Comparison of ENCODE assay signal across 13 cellular contexts in the genomic region with DNA sequence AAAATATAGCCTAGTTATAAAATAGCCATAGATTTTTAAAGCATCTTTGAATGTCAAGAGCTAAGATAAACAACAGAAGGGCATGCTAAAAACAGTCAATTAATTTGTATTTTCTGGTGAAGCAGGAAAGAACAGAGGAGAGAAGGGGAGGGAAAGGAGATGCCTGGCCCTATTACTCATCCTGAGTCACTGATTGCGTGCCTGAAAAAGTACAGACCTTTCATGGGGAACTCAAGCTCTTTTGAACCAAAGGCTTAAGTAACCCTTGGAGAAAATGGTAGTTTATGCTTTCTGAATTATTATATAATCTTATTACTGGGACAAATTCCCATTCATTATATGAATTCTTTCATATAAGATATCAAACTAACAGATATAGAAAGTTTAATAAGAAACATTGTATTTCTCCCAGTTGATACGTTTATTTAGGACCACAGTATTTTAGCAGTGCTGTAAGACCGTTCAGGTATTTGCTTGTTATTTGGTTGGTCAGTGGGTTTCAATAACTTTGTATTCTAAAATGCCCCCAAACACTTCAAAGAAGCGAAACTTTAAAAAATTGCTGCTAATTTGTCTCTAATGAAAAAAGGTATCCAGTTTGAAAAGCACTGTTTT.
A peak's percentile ranks its signal among the peaks of the same experiment; 100 is the strongest.
DNase-seq lines count a peak whose midpoint lies in the region; ATAC-seq, FAIRE-seq and TF ChIP-seq lines count a peak whose summit lies in the region.
"Had no signal": no experiment of that assay in that cellular context is flagged by ENCODE, and none has a peak within 500 bp of the region (broad histone marks: within the 10 kb centered on the region; RNA-seq: fewer than 3 reads in every experiment).

No MANE protein-coding gene starts in this region.

- H3K4me1 Mint-ChIP-seq in stimulated activated naive B cell treated with anti-CD40 and anti-IgM and Interleukin-4, amounts not matched to agents 10 μg/mL and 1 μg/mL and 100 μg/mL, for 72 hours = no peaks in the 10 kb centered on the region
- H3K4me1 Mint-ChIP-seq: activated CD8-positive, alpha-beta memory T cell treated with anti-CD3 and anti-CD28 coated beads, Interleukin-2, amount 10 ng/mL, durations not matched to agents 7 days and 5 days; CD4-positive, CD25-positive, alpha-beta regulatory T cell; neural crest cell had no signal

- no peak overlapping the region for H3K27ac Mint-ChIP-seq in stimulated activated naive B cell treated with anti-CD40 and anti-IgM and Interleukin-4, amounts not matched to agents 10 μg/mL and 1 μg/mL and 100 μg/mL, for 72 hours
- H3K27ac Mint-ChIP-seq: activated CD8-positive, alpha-beta memory T cell treated with anti-CD3 and anti-CD28 coated beads, Interleukin-2, amount 10 ng/mL, durations not matched to agents 7 days and 5 days; CD4-positive, CD25-positive, alpha-beta regulatory T cell had no signal

- H3K27me3 Mint-ChIP-seq in stimulated activated naive B cell treated with anti-CD40 and anti-IgM and Interleukin-4, amounts not matched to agents 10 μg/mL and 1 μg/mL and 100 μg/mL, for 72 hours = no peaks in the 10 kb centered on the region
- H3K27me3 Mint-ChIP-seq: activated CD8-positive, alpha-beta memory T cell treated with anti-CD3 and anti-CD28 coated beads, Interleukin-2, amount 10 ng/mL, durations not matched to agents 7 days and 5 days; CD4-positive, CD25-positive, alpha-beta regulatory T cell had no signal

- CTCF ChIA-PET in AG04449 (lab: Yijun Ruan, JAX) = interaction anchor here (0.7 kb wide), 1 partner anchor 15 kb away, joined by 3 read pairs; no protein-coding TSS in a partner anchor

- no peaks in the 10 kb centered on the region for H3K9me3 Mint-ChIP-seq in stimulated activated naive B cell treated with anti-CD40 and anti-IgM and Interleukin-4, amounts not matched to agents 10 μg/mL and 1 μg/mL and 100 μg/mL, for 72 hours
- H3K9me3 Mint-ChIP-seq: neural crest cell had no signal

- POLR2A ChIA-PET in AG04449 (lab: Yijun Ruan, JAX) = interaction anchor here (0.5 kb wide), 1 partner anchor 45 kb away, joined by 3 read pairs; no protein-coding TSS in a partner anchor

- peak; percentile 76 for DNase-seq in AG04449 (ENCODE audit: low read depth, low spot score)
- peak; percentile 11 for DNase-seq in HTR-8/SVneo (ENCODE audit: insufficient read length, low spot score)
- DNase-seq in amniotic stem cell (lab: John Stamatoyannopoulos, UW) = peak; percentile 64
- peak; percentile 14 for DNase-seq in iPS-NIHi7 (ENCODE audit: extremely low spot score)
- no peak for DNase-seq in stimulated activated naive B cell treated with anti-CD40 and anti-IgM and Interleukin-4, amounts not matched to agents 10 μg/mL and 1 μg/mL and 100 μg/mL, for 72 hours
- DNase-seq in stimulated activated CD4-positive, alpha-beta T cell treated with anti-CD3 and anti-CD28 coated beads, Interleukin-4, amount 100 ng/mL, for 4 hours = no peak
- no peak for DNase-seq in NCI-H510A (lab: John Stamatoyannopoulos, UW)
- DNase-seq: activated CD8-positive, alpha-beta memory T cell treated with anti-CD3 and anti-CD28 coated beads, Interleukin-2, amount 10 ng/mL, durations not matched to agents 7 days and 5 days; CD4-positive, CD25-positive, alpha-beta regulatory T cell; central memory CD4-positive, alpha-beta T cell; NCI-H146 had no signal

- H3K36me3 Mint-ChIP-seq in stimulated activated naive B cell treated with anti-CD40 and anti-IgM and Interleukin-4, amounts not matched to agents 10 μg/mL and 1 μg/mL and 100 μg/mL, for 72 hours = no peaks in the 10 kb centered on the region
- H3K36me3 Mint-ChIP-seq: activated CD8-positive, alpha-beta memory T cell treated with anti-CD3 and anti-CD28 coated beads, Interleukin-2, amount 10 ng/mL, durations not matched to agents 7 days and 5 days; CD4-positive, CD25-positive, alpha-beta regulatory T cell had no signal

- no peak for TF ChIP-seq CTCF in AG04449 (IDR thresholded peaks at IDR 0.05; ENCODE audit: insufficient read depth, low read length, missing control alignments)

- FAIRE-seq in HTR-8/SVneo (lab: Jason Lieb, UNC) = no peak

- ATAC-seq in stimulated activated naive B cell treated with anti-CD40 and anti-IgM and Interleukin-4, amounts not matched to agents 10 μg/mL and 1 μg/mL and 100 μg/mL, for 72 hours (replicated peaks) = no peak
- ATAC-seq in GM21515 (IDR thresholded peaks at IDR 0.05; ENCODE audit: unreplicated experiment) = no peak
- ATAC-seq: activated CD8-positive, alpha-beta memory T cell treated with anti-CD3 and anti-CD28 coated beads, Interleukin-2, amount 10 ng/mL, durations not matched to agents 7 days and 5 days had no signal

- no peak overlapping the region for H3K4me3 Mint-ChIP-seq in stimulated activated naive B cell treated with anti-CD40 and anti-IgM and Interleukin-4, amounts not matched to agents 10 μg/mL and 1 μg/mL and 100 μg/mL, for 72 hours
- H3K4me3 Mint-ChIP-seq: activated CD8-positive, alpha-beta memory T cell treated with anti-CD3 and anti-CD28 coated beads, Interleukin-2, amount 10 ng/mL, durations not matched to agents 7 days and 5 days; CD4-positive, CD25-positive, alpha-beta regulatory T cell; neural crest cell had no signal

- H3K4me3 ChIP-seq in AG04449 (ENCODE audit: low read depth, low read length) = no peak overlapping the region

Comparison
In these comparisons a context has a peak if more than half of its experiments do, and no peak if none do; other contexts are left out.
1. DNase-seq: peak in AG04449 (single experiment), HTR-8/SVneo (single experiment), amniotic stem cell (single experiment) and iPS-NIHi7 (single experiment); none in stimulated activated naive B cell treated with anti-CD40 and anti-IgM and Interleukin-4, amounts not matched to agents 10 μg/mL and 1 μg/mL and 100 μg/mL, for 72 hours (single experiment), stimulated activated CD4-positive, alpha-beta T cell treated with anti-CD3 and anti-CD28 coated beads, Interleukin-4, amount 100 ng/mL, for 4 hours (0 of 2) and NCI-H510A (single experiment).